Comparison of ENCODE assay signal across 13 cellular contexts in genomic region chr2:165745916-165746315, GRCh38. TPM values are rescaled to one million over a fixed set of nuclear protein-coding genes. Genes with fewer than 3 reads are reported as not detected.
A peak's percentile ranks its signal among the peaks of the same experiment; 100 is the strongest.
DNase-seq lines count a peak whose midpoint lies in the region; ATAC-seq and TF ChIP-seq lines count a peak whose summit lies in the region.
"Had no signal": no experiment of that assay in that cellular context is flagged by ENCODE, and none has a peak within 500 bp of the region (broad histone marks: within the 10 kb centered on the region; RNA-seq: fewer than 3 reads in every experiment).

No MANE protein-coding gene starts in this region.

- no peaks in the 10 kb centered on the region for H3K4me1 Mint-ChIP-seq in CD8-positive, alpha-beta memory T cell
- H3K4me1 Mint-ChIP-seq: neural crest cell had no signal

- in situ Hi-C loops in G401 (cut with HindIII; ENCODE audit: low sequenced_read_pairs): no loop called here

- no peaks in the 10 kb centered on the region for H3F3A ChIP-seq in PC-3 (ENCODE audit: low read length, unreplicated experiment)

- ATAC-seq in PC-3 (no peak), HG03378 (IDR thresholded peaks at IDR 0.05; ENCODE audit: unreplicated experiment) (no peak)
- ATAC-seq: activated CD4-positive, CD25-positive, alpha-beta regulatory T cell treated with anti-CD3 and anti-CD28 coated beads, Interleukin-2, amount 50 U/mL, for 24 hours had no signal

- intact Hi-C loops in PC-3 (cut with micrococcal nuclease): no loop called here

- no peak for TF ChIP-seq CTCF in PC-3 (conservative IDR thresholded peaks at IDR 0.05; ENCODE audit: low read depth, low read length)
- TF ChIP-seq CTCF in fibroblast of mammary gland (conservative IDR thresholded peaks at IDR 0.05; ENCODE audit: control insufficient read depth, insufficient read depth, low read depth, low read length): no peak
- no peak for TF ChIP-seq CTCF in retinal pigment epithelial cell (conservative IDR thresholded peaks at IDR 0.05; ENCODE audit: low read depth, low read length)

- H3K27me3 Mint-ChIP-seq in CD8-positive, alpha-beta memory T cell: no peaks in the 10 kb centered on the region

- H3K79me2 ChIP-seq in PC-3 (ENCODE audit: low read length): no peaks in the 10 kb centered on the region

- H3K4me2 ChIP-seq in PC-3 (ENCODE audit: low read length): no peak overlapping the region

- no peaks in the 10 kb centered on the region for H3K27me3 ChIP-seq in PC-3 (ENCODE audit: low read length)
- no peaks in the 10 kb centered on the region for H3K27me3 ChIP-seq in CD8-positive, alpha-beta memory T cell (ENCODE audit: insufficient read depth, low read length, poor library complexity, severe bottlenecking)

- POLR2A ChIA-PET in PC-3 (lab: Charles Lee; ENCODE audit: unreplicated experiment): no interaction called here
- POLR2A ChIA-PET in CD8-positive, alpha-beta memory T cell (lab: Charles Lee): no interaction called here

- no peak overlapping the region for H3K9ac ChIP-seq in PC-3 (ENCODE audit: low read length)

- H3K9me3 Mint-ChIP-seq in CD8-positive, alpha-beta memory T cell: no peaks in the 10 kb centered on the region
- H3K9me3 Mint-ChIP-seq: neural crest cell had no signal

- no peaks in the 10 kb centered on the region for H3K4me1 ChIP-seq in PC-3 (ENCODE audit: insufficient read depth, low read length)
- no peaks in the 10 kb centered on the region for H3K4me1 ChIP-seq in CD8-positive, alpha-beta memory T cell (ENCODE audit: insufficient read depth, low read length)
- H3K4me1 ChIP-seq: left ventricle myocardium inferior had no signal

- no peak overlapping the region for H2AFZ ChIP-seq in PC-3 (ENCODE audit: low read length)

- DNase-seq in G401 (ENCODE audit: low spot score): peak; percentile 59
- DNase-seq in PC-3: peak; percentile 37
- peak; percentile 17 for DNase-seq in fibroblast of mammary gland (ENCODE audit: low read depth)
- peak; percentile 98 for DNase-seq in retinal pigment epithelial cell (ENCODE audit: low read depth)
- no peak for DNase-seq in NCI-H1092 treated with DMSO at 0.1 percent for 48 hours (lab: John Stamatoyannopoulos, UW)
- no peak for DNase-seq in activated CD8-positive, alpha-beta memory T cell treated with anti-CD3 and anti-CD28 coated beads, Interleukin-2, amount 50 U/mL, for 4 hours
- DNase-seq in CD8-positive, alpha-beta memory T cell: no peak
- DNase-seq: glutamatergic neuron, left ventricle myocardium inferior, NCI-H187 treated with DMSO at 0.1 percent for 48 hours had no signal

- no peaks in the 10 kb centered on the region for H3K9me3 ChIP-seq in PC-3 (ENCODE audit: low read length)
- no peaks in the 10 kb centered on the region for H3K9me3 ChIP-seq in CD8-positive, alpha-beta memory T cell (ENCODE audit: low read length)
- H3K9me3 ChIP-seq: left ventricle myocardium inferior had no signal

- H3K36me3 ChIP-seq in PC-3 (ENCODE audit: low read depth, low read length): peaks cover 36% of the 10 kb centered on the region
- H3K36me3 ChIP-seq in CD8-positive, alpha-beta memory T cell (ENCODE audit: insufficient read depth, low read length): no peaks in the 10 kb centered on the region
- H3K36me3 ChIP-seq: left ventricle myocardium inferior had no signal

- no peak overlapping the region for H3K4me3 ChIP-seq in PC-3 (ENCODE audit: low read length)
- H3K4me3 ChIP-seq in fibroblast of mammary gland (ENCODE audit: control insufficient read depth, low read depth, low read length): no peak overlapping the region
- no peak overlapping the region for H3K4me3 ChIP-seq in retinal pigment epithelial cell (ENCODE audit: low read length)
- H3K4me3 ChIP-seq in CD8-positive, alpha-beta memory T cell (ENCODE audit: low read length): no peak overlapping the region
- H3K4me3 ChIP-seq: left ventricle myocardium inferior had no signal

- peak overlapping the region in 1 of 8 donors; percentile 61 for H3K27ac Mint-ChIP-seq in CD8-positive, alpha-beta memory T cell

- H3K36me3 Mint-ChIP-seq in CD8-positive, alpha-beta memory T cell: peaks cover 5 to 20% (median 14%) of the 10 kb centered on the region in 3 donors

- H3K9me2 ChIP-seq in PC-3 (replicated peaks; ENCODE audit: low read length): no peaks in the 10 kb centered on the region

- no peak overlapping the region for H3K4me3 Mint-ChIP-seq in CD8-positive, alpha-beta memory T cell
- H3K4me3 Mint-ChIP-seq: neural crest cell had no signal

- H3K27ac ChIP-seq in PC-3 (ENCODE audit: low read length): no peak overlapping the region
- H3K27ac ChIP-seq in CD8-positive, alpha-beta memory T cell (ENCODE audit: low read depth, low read length): no peak overlapping the region
- H3K27ac ChIP-seq: left ventricle myocardium inferior had no signal

- CTCF ChIA-PET in PC-3 (lab: Charles Lee): no interaction called here
- CTCF ChIA-PET in CD8-positive, alpha-beta memory T cell (lab: Charles Lee): no interaction called here

- no TSS peak for BruUV-seq in PC-3 (replicated peaks; lab: Mats Ljungman, UMichigan)

- H4K20me1 ChIP-seq in PC-3 (ENCODE audit: low read length): no peaks in the 10 kb centered on the region

RNA-seq across cellular contexts. Expression of gene GALNT3, which starts 48.1 kb away (rescaled TPM):
- total RNA-seq in G401 (2014; rRNA removed; shearing (Covaris generic)): not detected in 2 replicates
- total RNA-seq in PC-3 (2014; rRNA removed): 40.9 and 44.8 TPM in 2 replicates
- total RNA-seq in CD8-positive, alpha-beta memory T cell: 1 to 10 TPM; 3.0 to 3.2 TPM
- 2.2 TPM for polyA plus RNA-seq in CD8-positive, alpha-beta memory T cell

Comparison
In these comparisons a context has a peak if more than half of its experiments do, and no peak if none do; other contexts are left out.
1. DNase-seq: peak in G401 (single experiment), PC-3 (single experiment), fibroblast of mammary gland (single experiment) and retinal pigment epithelial cell (single experiment); none in NCI-H1092 treated with DMSO at 0.1 percent for 48 hours (single experiment), activated CD8-positive, alpha-beta memory T cell treated with anti-CD3 and anti-CD28 coated beads, Interleukin-2, amount 50 U/mL, for 4 hours (single experiment) and CD8-positive, alpha-beta memory T cell (0 of 5).
2. RNA of gene GALNT3, which starts 48.1 kb away (total RNA-seq): 40.9 to 44.8 TPM in PC-3; 3.0 to 3.2 TPM in CD8-positive, alpha-beta memory T cell and not detected in G401; every median in the first group is over 10 times any median in the second.